ENCODE assay signal across 9 cellular contexts in the genomic region with DNA sequence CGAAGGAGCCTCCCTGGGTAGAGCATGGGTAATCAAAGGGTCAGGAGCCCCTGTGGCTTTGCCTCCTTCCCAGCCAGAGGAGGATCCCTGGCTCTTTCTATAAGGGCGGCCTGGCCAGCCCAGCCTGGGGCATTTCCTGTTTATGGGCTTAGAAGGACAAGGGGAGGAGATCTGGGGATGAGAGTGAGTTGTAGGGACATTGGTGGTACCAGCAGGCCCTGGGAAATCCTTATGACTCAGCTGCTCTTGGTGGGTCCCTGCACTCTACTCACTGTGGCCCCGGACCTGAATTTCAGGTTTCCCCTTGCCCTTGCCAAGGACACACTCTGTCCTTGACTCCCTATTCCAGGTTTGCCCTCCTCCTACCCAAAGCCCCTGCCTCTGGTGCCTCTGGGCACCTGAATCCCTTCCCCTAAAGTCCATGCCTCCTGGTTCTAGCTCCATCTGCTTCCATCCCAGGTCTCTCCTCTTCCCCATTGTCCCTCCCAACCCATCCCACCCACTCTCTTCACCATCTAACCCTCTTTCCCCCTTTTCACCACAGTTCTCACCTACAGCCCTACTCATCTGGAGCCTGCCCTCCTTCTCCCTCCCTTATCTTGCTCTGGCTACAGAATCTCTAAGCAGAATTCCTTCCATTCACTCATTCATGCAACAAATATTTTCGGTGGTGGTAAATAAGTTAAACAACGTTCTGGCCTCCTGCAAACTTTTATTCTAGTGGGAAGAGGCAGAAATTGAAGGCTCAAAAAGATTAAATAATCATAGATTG. TPM values are rescaled to one million over a fixed set of nuclear protein-coding genes. Genes with fewer than 3 reads are reported as not detected.
DNase-seq lines count a peak whose midpoint lies in the region; ATAC-seq and TF ChIP-seq lines count a peak whose summit lies in the region.
"Had no signal": no experiment of that assay in that cellular context is flagged by ENCODE, and none has a peak within 500 bp of the region (broad histone marks: within the 10 kb centered on the region; RNA-seq: fewer than 3 reads in every experiment).

No MANE protein-coding gene starts in this region.

- H3K4me3 ChIP-seq in HUES6 (ENCODE audit: low read depth, low read length), result peak overlapping the region; percentile 5; the same call in 1 of the 2 replicates
- no peak overlapping the region for H3K4me3 ChIP-seq in breast epithelium
- H3K4me3 ChIP-seq in tibial artery, result no peak overlapping the region
- H3K4me3 ChIP-seq: K562 had no signal

- H3K9me3 ChIP-seq in HUES6 (ENCODE audit: control insufficient read depth, insufficient read depth, low read depth, low read length), result no peaks in the 10 kb centered on the region
- no peaks in the 10 kb centered on the region for H3K9me3 ChIP-seq in breast epithelium
- H3K9me3 ChIP-seq in tibial artery, result no peaks in the 10 kb centered on the region

- H3K4me1 ChIP-seq in HUES6 (ENCODE audit: control insufficient read depth, insufficient read depth, low read length) (peaks cover 84% of the 10 kb centered on the region), breast epithelium (peaks cover 4 to 27% of the 10 kb centered on the region in 2 donors), tibial artery (peaks cover 0 to 78% (median 58%) of the 10 kb centered on the region in 4 donors)

- H3K36me3 ChIP-seq in HUES6 (ENCODE audit: control insufficient read depth, insufficient read depth, low read length) (no peaks in the 10 kb centered on the region), breast epithelium (no peaks in the 10 kb centered on the region), tibial artery (no peaks in the 10 kb centered on the region)

- ATAC-seq in HG03097 (IDR thresholded peaks at IDR 0.05; ENCODE audit: low FRiP score, unreplicated experiment), result no peak
- ATAC-seq: K562 had no signal

- H3K27ac ChIP-seq in HUES6 (ENCODE audit: low read depth, low read length) (peak overlapping the region; percentile 73; the same call in 1 of the 2 replicates), breast epithelium (peak overlapping the region; percentile 86 to 91), tibial artery (peak overlapping the region; percentile 66 to 69)

- intact Hi-C loops in breast epithelium (cut with DNase I; ENCODE audit: low total_unique reads), result no loop called here
- intact Hi-C loops in tibial artery (cut with DNase I; ENCODE audit: low total_unique reads), result loop anchor here (5.0 kb wide), 1 partner anchor 34 kb away; a partner anchor contains a TSS

- H3K9ac ChIP-seq in HUES6 (ENCODE audit: low read length), result peak overlapping the region; percentile 59

- H3K27me3 ChIP-seq in HUES6 (ENCODE audit: control insufficient read depth, insufficient read depth, low read length) (no peaks in the 10 kb centered on the region), breast epithelium (no peaks in the 10 kb centered on the region), tibial artery (no peaks in the 10 kb centered on the region)

- no peak for TF ChIP-seq POLR2A in breast epithelium (IDR thresholded peaks at IDR 0.05)

- TF ChIP-seq CTCF in breast epithelium (IDR thresholded peaks at IDR 0.05) (no peak), tibial artery (IDR thresholded peaks at IDR 0.05) (no peak)

- DNase-seq in breast epithelium (ENCODE audit: low spot score in 2 of 2) (peak; percentile 62 to 65), islet precursor cell (peak; percentile 91), tibial artery (no peak), NCI-H1105 (lab: John Stamatoyannopoulos, UW) (no peak), SHP77 treated with DMSO at 0.1 percent for 48 hours (lab: John Stamatoyannopoulos, UW) (no peak)
- DNase-seq: NCI-H526 treated with DMSO at 0.1 percent for 48 hours had no signal

RNA-seq across cellular contexts. Expression of a gene that starts 34.9 kb away (rescaled TPM):
- total RNA-seq in breast epithelium, result 10 to 100 TPM; 28.3 to 72.7 (median 65.9) TPM

Comparison
In these comparisons a context has a peak if more than half of its experiments do, and no peak if none do; other contexts are left out.
1. DNase-seq: peak in breast epithelium (2 of 2) and islet precursor cell (single experiment); none in tibial artery (0 of 2), NCI-H1105 (single experiment) and SHP77 treated with DMSO at 0.1 percent for 48 hours (single experiment).
2. Peak in every context shown above with its lines, with median percentiles within 50 percentile points of each other: H3K27ac ChIP-seq.